Comparison of ENCODE assay signal across 6 cellular contexts in genomic region chr1:44738985-44739360, GRCh38. TPM values are rescaled to one million over a fixed set of nuclear protein-coding genes. Genes with fewer than 3 reads are reported as not detected.
DNase-seq lines count a peak whose midpoint lies in the region; ATAC-seq, FAIRE-seq and TF ChIP-seq lines count a peak whose summit lies in the region.
"Not testable (repeated sequence)": the region's sequence is repeated elsewhere in the genome, so short reads cannot be mapped to it uniquely, and the experiment has no call there.

No MANE protein-coding gene starts in this region.

- H3K36me3 Mint-ChIP-seq in astrocyte (ENCODE audit: low read depth, unreplicated experiment); naive thymus-derived CD4-positive, alpha-beta T cell: not testable (repeated sequence)

- not testable (repeated sequence) for H4K20me1 ChIP-seq in astrocyte (ENCODE audit: insufficient read depth, low read length)

- H3K9ac ChIP-seq in astrocyte (ENCODE audit: low read length) = peak overlapping the region; percentile 86

- not testable (repeated sequence) for TF ChIP-seq CTCF in GM06990 (IDR thresholded peaks at IDR 0.05; ENCODE audit: insufficient read depth, low read length, poor library complexity, severe bottlenecking); RWPE1 (conservative IDR thresholded peaks at IDR 0.05; ENCODE audit: low read depth); astrocyte (IDR thresholded peaks at IDR 0.05; ENCODE audit: insufficient read depth, low read depth, low read length); foreskin fibroblast (IDR thresholded peaks at IDR 0.05; ENCODE audit: low read depth, low read length)

- H3K9me3 Mint-ChIP-seq in astrocyte (ENCODE audit: unreplicated experiment); naive thymus-derived CD4-positive, alpha-beta T cell: not testable (repeated sequence)

- intact Hi-C loops in naive thymus-derived CD4-positive, alpha-beta T cell (cut with micrococcal nuclease) = loop anchor here (1.0 to 5.0 kb wide), 15 partner anchors 8 to 948 kb away; partner anchors contain the start of genes MUTYH (in 2 of the 2), RNU5D-1 (in 2 of the 2), RPS8 (in 2 of the 2) and TOE1 (in 2 of the 2)

- DNase-seq in GM06990 (ENCODE audit: extremely low read depth, insufficient read length); RWPE1 (ENCODE audit: low spot score); astrocyte (ENCODE audit: low read depth); foreskin fibroblast; naive thymus-derived CD4-positive, alpha-beta T cell: not testable (repeated sequence)

- CTCF ChIA-PET in RWPE1 (lab: Yijun Ruan, JAX); naive thymus-derived CD4-positive, alpha-beta T cell (lab: Charles Lee): not testable (repeated sequence)

- H2AFZ ChIP-seq in astrocyte (ENCODE audit: low read depth, low read length) = peak overlapping the region; percentile 88

- peak overlapping the region; percentile 86 for H3K4me3 Mint-ChIP-seq in astrocyte (ENCODE audit: unreplicated experiment)
- peak overlapping the region; percentile 84 to 99 (median 94) for H3K4me3 Mint-ChIP-seq in naive thymus-derived CD4-positive, alpha-beta T cell

- peak overlapping the region; percentile 94 for H3K4me2 ChIP-seq in astrocyte (ENCODE audit: low read length)

- H3K27ac ChIP-seq in RWPE1 = peak overlapping the region; percentile 83
- peak overlapping the region; percentile 80 for H3K27ac ChIP-seq in astrocyte (ENCODE audit: low read depth, low read length)
- H3K27ac ChIP-seq in naive thymus-derived CD4-positive, alpha-beta T cell (ENCODE audit: low read depth, low read length) = peak overlapping the region; percentile 84
- peak overlapping the region; percentile 74 for H3K27ac ChIP-seq in temporal lobe (ENCODE audit: low read depth, low read length)

- H3K9me3 ChIP-seq in astrocyte (ENCODE audit: insufficient read depth, low read depth, low read length); naive thymus-derived CD4-positive, alpha-beta T cell (ENCODE audit: control insufficient read depth in 2 of 3, low read length in 3 of 3): not testable (repeated sequence)

- H3K27ac Mint-ChIP-seq in astrocyte (ENCODE audit: unreplicated experiment) = peak overlapping the region; percentile 73
- H3K27ac Mint-ChIP-seq in naive thymus-derived CD4-positive, alpha-beta T cell = peak overlapping the region; percentile 86 to 97 (median 95)

- not testable (repeated sequence) for H3K36me3 ChIP-seq in GM06990 (ENCODE audit: control insufficient read depth, insufficient read depth, low read length); astrocyte (ENCODE audit: insufficient read depth, low read length); naive thymus-derived CD4-positive, alpha-beta T cell (ENCODE audit: control insufficient read depth in 2 of 3, insufficient read depth in 3 of 3, low read length in 3 of 3)

- not testable (repeated sequence) for H3K4me1 Mint-ChIP-seq in astrocyte (ENCODE audit: low read depth, unreplicated experiment)
- peaks cover 9 to 34% (median 19%) of the 10 kb centered on the region in 7 donors for H3K4me1 Mint-ChIP-seq in naive thymus-derived CD4-positive, alpha-beta T cell

- POLR2A ChIA-PET in RWPE1 (lab: Yijun Ruan, JAX; ENCODE audit: low non-redundant PET) = interaction anchor here (0.7 kb wide), 1 partner anchor 21 kb away, joined by 4 read pairs; no protein-coding TSS in a partner anchor
- POLR2A ChIA-PET in naive thymus-derived CD4-positive, alpha-beta T cell (lab: Charles Lee) = interaction anchor here (0.6 to 1.6 kb wide), 6 partner anchors 17 to 1145 kb away, joined by 3 to 6 read pairs (median 4); partner anchors contain the start of gene PRDX1

- FAIRE-seq in astrocyte (lab: Jason Lieb, UNC) = not testable (repeated sequence)

- H3K4me3 ChIP-seq in GM06990 (replicated peaks; ENCODE audit: low read depth, low read length) = peak overlapping the region; percentile 72
- H3K4me3 ChIP-seq in astrocyte (ENCODE audit: insufficient read depth, low read depth, low read length) = peak overlapping the region; percentile 97
- H3K4me3 ChIP-seq in foreskin fibroblast (ENCODE audit: low read depth in 1 of 2, low read length in 2 of 2) = peak overlapping the region; percentile 85 to 86
- peak overlapping the region; percentile 79 for H3K4me3 ChIP-seq in naive thymus-derived CD4-positive, alpha-beta T cell (ENCODE audit: low read length)

- peaks cover 37% of the 10 kb centered on the region for H3K79me2 ChIP-seq in astrocyte (ENCODE audit: insufficient read depth, low read length)

- ATAC-seq in naive thymus-derived CD4-positive, alpha-beta T cell = not testable (repeated sequence)

- not testable (repeated sequence) for H3K27me3 ChIP-seq in GM06990 (replicated peaks; ENCODE audit: control insufficient read depth, insufficient read depth, low read length); astrocyte (ENCODE audit: insufficient read depth, low read length); naive thymus-derived CD4-positive, alpha-beta T cell (ENCODE audit: control insufficient read depth in 2 of 2, insufficient read depth in 2 of 2, low read length in 2 of 2)

- peaks cover 12% of the 10 kb centered on the region for H3K4me1 ChIP-seq in astrocyte (ENCODE audit: insufficient read depth, low read length)
- H3K4me1 ChIP-seq in naive thymus-derived CD4-positive, alpha-beta T cell (ENCODE audit: control insufficient read depth in 2 of 2, insufficient read depth in 2 of 2, low read length in 2 of 2) = not testable (repeated sequence)

- H3K27me3 Mint-ChIP-seq in astrocyte (ENCODE audit: low read depth, unreplicated experiment); naive thymus-derived CD4-positive, alpha-beta T cell: not testable (repeated sequence)

RNA-seq across cellular contexts. Expression of gene KIF2C, which starts 0.7 kb away (rescaled TPM):
- 1.9 and 3.2 TPM in 2 replicates for total RNA-seq in astrocyte
- total RNA-seq in naive thymus-derived CD4-positive, alpha-beta T cell = 10 to 100 TPM in 1 of 5 experiments, 1 to 10 TPM in 2, under 1 TPM in 2; 0.32 to 69.3 (median 1.1) TPM
- polyA plus RNA-seq in naive thymus-derived CD4-positive, alpha-beta T cell = under 1 TPM in 1 of 2 donors, not detected in 1; 0.52 TPM
- total RNA-seq in temporal lobe = 2.2 TPM

RNA-seq across cellular contexts. Expression of gene RNU5D-1, which starts 8.0 kb away (rescaled TPM):
- not detected in 2 replicates for total RNA-seq in astrocyte
- total RNA-seq in naive thymus-derived CD4-positive, alpha-beta T cell = not detected
- polyA plus RNA-seq in naive thymus-derived CD4-positive, alpha-beta T cell = not detected
- total RNA-seq in temporal lobe = not detected

RNA-seq across cellular contexts. Expression of gene RPS8, which starts 36.4 kb away (rescaled TPM):
- total RNA-seq in astrocyte (1,108 and 1,187 TPM in 2 replicates), temporal lobe (1,009 TPM)
- 1,000 to 10,000 TPM; 2,000 to 3,409 (median 3,025) TPM for total RNA-seq in naive thymus-derived CD4-positive, alpha-beta T cell
- polyA plus RNA-seq in naive thymus-derived CD4-positive, alpha-beta T cell = 1,000 to 10,000 TPM in 1 of 2 donors, 100 to 1,000 TPM in 1; 954 to 1,486 TPM

RNA-seq across cellular contexts. Expression of gene BEST4, which starts 49.0 kb away (rescaled TPM):
- total RNA-seq in astrocyte (0.26 TPM in 1 of 2 replicates, not detected in the other), temporal lobe (0.49 TPM)
- total RNA-seq in naive thymus-derived CD4-positive, alpha-beta T cell = 1 to 10 TPM in 2 of 5 experiments, under 1 TPM in 3; 0.77 to 1.4 (median 0.96) TPM
- under 1 TPM in 1 of 2 donors, not detected in 1; 0.72 TPM for polyA plus RNA-seq in naive thymus-derived CD4-positive, alpha-beta T cell
